In the genomic region with DNA sequence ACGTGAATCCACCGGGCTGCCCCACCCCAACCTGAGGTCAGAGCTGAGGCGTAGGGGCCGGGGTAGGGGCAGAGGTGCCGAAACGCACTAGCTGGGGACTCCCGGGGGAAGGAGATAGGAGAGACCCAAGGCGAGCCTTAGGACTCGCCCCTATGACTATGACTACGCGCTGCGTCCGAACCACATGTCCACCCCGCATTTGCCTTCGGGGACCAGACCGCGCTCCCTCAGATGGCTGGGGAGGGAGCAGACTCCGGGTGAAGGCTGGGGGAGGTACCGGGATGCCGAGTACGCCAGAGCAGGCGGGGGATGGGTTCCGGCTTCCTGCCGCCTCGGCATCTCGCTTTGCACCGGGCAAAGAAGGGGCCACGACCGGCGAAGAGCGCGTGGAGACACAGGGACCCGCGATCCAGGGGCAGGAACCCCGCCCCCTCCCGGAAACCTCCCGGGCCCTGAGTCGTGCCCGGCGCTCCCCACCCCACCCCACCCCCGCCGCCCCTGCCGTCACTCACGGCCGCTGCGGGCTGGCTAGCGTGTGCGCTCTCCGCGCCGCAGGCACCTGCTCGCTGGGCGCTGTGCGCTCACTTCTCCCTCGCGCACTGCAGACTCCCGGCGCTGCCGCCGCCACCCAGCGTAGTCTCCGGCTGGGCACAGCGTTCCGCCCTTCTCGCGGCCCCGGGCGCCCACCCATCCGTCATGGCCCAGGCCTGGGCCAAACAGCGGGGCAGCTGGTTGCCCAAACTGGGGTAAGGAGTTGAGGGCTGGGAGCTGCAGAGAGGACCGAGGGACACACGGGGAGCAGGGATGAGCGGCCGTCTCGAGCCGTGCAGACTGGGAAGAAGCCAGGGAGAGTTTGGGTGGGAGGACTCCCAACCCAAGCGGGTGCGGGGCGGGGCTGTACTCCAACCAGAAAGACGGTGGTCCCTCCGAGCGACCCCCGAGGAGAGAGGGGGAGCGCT, we compare ENCODE assay signal across 10 cellular contexts. TPM values are rescaled to one million over a fixed set of nuclear protein-coding genes. Genes with fewer than 3 reads are reported as not detected.
A peak's percentile ranks its signal among the peaks of the same experiment; 100 is the strongest.
DNase-seq lines count a peak whose midpoint lies in the region; ATAC-seq, FAIRE-seq and TF ChIP-seq lines count a peak whose summit lies in the region.
"Had no signal": no experiment of that assay in that cellular context is flagged by ENCODE, and none has a peak within 500 bp of the region (broad histone marks: within the 10 kb centered on the region; RNA-seq: fewer than 3 reads in every experiment).

No MANE protein-coding gene starts in this region.

- intact Hi-C loops in CD14-positive monocyte (cut with micrococcal nuclease): no loop called here

- DNase-seq in COLO668 (lab: John Stamatoyannopoulos, UW; ENCODE audit: unreplicated experiment) (peak; percentile 13), NCI-H1092 (lab: John Stamatoyannopoulos, UW) (peak; percentile 20), GM12891 (ENCODE audit: insufficient read length, low spot score) (no peak), CD14-positive monocyte (ENCODE audit: low spot score) (no peak), NCI-H2196 treated with DMSO at 0.1 percent for 48 hours (lab: John Stamatoyannopoulos, UW; ENCODE audit: unreplicated experiment) (no peak)
- DNase-seq: DND-41 had no signal

- H3K27ac ChIP-seq in cingulate gyrus (ENCODE audit: low read depth, low read length): peak overlapping the region; percentile 72

- H3K27me3 Mint-ChIP-seq in nephron (ENCODE audit: low read depth) (peaks cover 93% of the 10 kb centered on the region), CD14-positive monocyte (ENCODE audit: low read depth in 3 of 3) (peaks cover 52 to 76% (median 60%) of the 10 kb centered on the region in 3 donors)

- TF ChIP-seq CTCF in nephron (IDR thresholded peaks at IDR 0.05; ENCODE audit: unreplicated experiment in 3 of 3) (no peak), CD14-positive monocyte (IDR thresholded peaks at IDR 0.05) (no peak)

- TF ChIP-seq POLR2A in GM12891 (IDR thresholded peaks at IDR 0.05; ENCODE audit: low read depth, low read length): no peak

- H3K36me3 Mint-ChIP-seq in nephron (ENCODE audit: low read depth) (no peaks in the 10 kb centered on the region), CD14-positive monocyte (peaks cover 5% of the 10 kb centered on the region in 2 donors)

- ATAC-seq in GM21528 (IDR thresholded peaks at IDR 0.05; ENCODE audit: low FRiP score, unreplicated experiment): no peak

- H3K4me1 Mint-ChIP-seq in nephron (peaks cover 16% of the 10 kb centered on the region), CD14-positive monocyte (no peaks in the 10 kb centered on the region)

- peak overlapping the region; percentile 67 to 79 (median 78) for H3K4me3 Mint-ChIP-seq in nephron
- peak overlapping the region in 1 of 2 donors; percentile 82 for H3K4me3 Mint-ChIP-seq in CD14-positive monocyte

- FAIRE-seq in GM12891 (lab: Jason Lieb, UNC): no peak
- FAIRE-seq: GM19239 had no signal

- H3K9me3 Mint-ChIP-seq in nephron (peaks cover 2% of the 10 kb centered on the region), CD14-positive monocyte (peaks cover 0 to 10% (median 8%) of the 10 kb centered on the region in 7 donors)

- H3K27ac Mint-ChIP-seq in nephron: no peak overlapping the region
- no peak overlapping the region for H3K27ac Mint-ChIP-seq in CD14-positive monocyte

TF ChIP-seq in GM12891, 5 proteins besides CTCF, POLR2A, EP300 and RAD21:
- TF ChIP-seq TAF1 (IDR thresholded peaks at IDR 0.05; ENCODE audit: low read depth, low read length): no peak
- TF ChIP-seq SPI1 (IDR thresholded peaks at IDR 0.05; ENCODE audit: low read depth, low read length): no peak
- no peak for TF ChIP-seq PAX5 (IDR thresholded peaks at IDR 0.05; ENCODE audit: insufficient read depth, low read length, severe bottlenecking)
- no peak for TF ChIP-seq POLR2AphosphoS5 (IDR thresholded peaks at IDR 0.05; ENCODE audit: low read depth, low read length)

RNA-seq across cellular contexts. Expression of gene VSTM2B, which starts 0.6 kb away (rescaled TPM):
- polyA plus RNA-seq in GM12891 (2012; ENCODE audit: low read depth, missing spikeins): not detected
- polyA plus RNA-seq in CD14-positive monocyte: not detected

Comparison
In these comparisons a context has a peak if more than half of its experiments do, and no peak if none do; other contexts are left out.
1. DNase-seq: peak in COLO668 (single experiment) and NCI-H1092 (single experiment); none in GM12891 (single experiment), CD14-positive monocyte (single experiment) and NCI-H2196 treated with DMSO at 0.1 percent for 48 hours (single experiment).